ENCODE assay signal across 8 cellular contexts in genomic region chr9:70470050-70471015, GRCh38. TPM values are rescaled to one million over a fixed set of nuclear protein-coding genes. Genes with fewer than 3 reads are reported as not detected.
DNase-seq lines count a peak whose midpoint lies in the region; ATAC-seq, FAIRE-seq and TF ChIP-seq lines count a peak whose summit lies in the region.

No MANE protein-coding gene starts in this region.

- H2AFZ ChIP-seq in osteoblast (ENCODE audit: low read length): peak overlapping the region; percentile 43

- DNase-seq in A549 (ENCODE audit: low read depth in 1 of 2, low spot score in 1 of 2) (peak in 1 of 2 experiments; percentile 26), SK-N-MC (ENCODE audit: low read depth, low spot score) (no peak), Right ventricle myocardium superior (peak; percentile 63), osteoblast (ENCODE audit: insufficient read length, low spot score, missing footprints) (peak; percentile 43), RKO (ENCODE audit: low spot score) (no peak), SKM-1 (lab: John Stamatoyannopoulos, UW; ENCODE audit: unreplicated experiment) (no peak), NCI-H748 treated with DMSO at 0.1 percent for 48 hours (lab: John Stamatoyannopoulos, UW) (no peak)

- FAIRE-seq in A549 (lab: Jason Lieb, UNC): no peak

- no peaks in the 10 kb centered on the region for H4K20me1 ChIP-seq in osteoblast (ENCODE audit: insufficient read depth, low read length)

- 37% methylated on average over 9 of the region's 9 CpGs for WGBS in A549 (ENCODE audit: missing lambda C conversion rate)

- H3K4me2 ChIP-seq in A549 (peak overlapping the region; percentile 52), osteoblast (ENCODE audit: insufficient read depth, low read length) (no peak overlapping the region)

- H3K36me3 ChIP-seq in SK-N-MC (ENCODE audit: insufficient read depth, low read length) (no peaks in the 10 kb centered on the region), osteoblast (ENCODE audit: insufficient read depth, low read length) (no peaks in the 10 kb centered on the region)

- no peak for TF ChIP-seq RAD21 in A549 (conservative IDR thresholded peaks at IDR 0.05 in 1 of 2, IDR thresholded peaks at IDR 0.05 in 1 of 2)

- ATAC-seq in A549 (peak; percentile 41 to 68; a peak in 4 of 6 replicates), Right ventricle myocardium superior (ENCODE audit: poor library complexity) (peak; percentile 89), GM18870 (IDR thresholded peaks at IDR 0.05; ENCODE audit: unreplicated experiment) (no peak)

- no peaks in the 10 kb centered on the region for H3K9me3 ChIP-seq in A549
- H3K9me3 ChIP-seq in SK-N-MC (ENCODE audit: low read depth, low read length): no peaks in the 10 kb centered on the region
- H3K9me3 ChIP-seq in osteoblast (ENCODE audit: low read depth, low read length): no peaks in the 10 kb centered on the region

- H3K4me3 ChIP-seq in A549 (no peak overlapping the region), SK-N-MC (peak overlapping the region; percentile 43), osteoblast (ENCODE audit: insufficient read depth, low read length) (no peak overlapping the region)

- TF ChIP-seq CTCF in A549 (IDR thresholded peaks at IDR 0.05) (no peak), osteoblast (IDR thresholded peaks at IDR 0.05; ENCODE audit: extremely low read depth, low read depth, low read length) (no peak)

- TF ChIP-seq POLR2A in A549 (IDR thresholded peaks at IDR 0.05; ENCODE audit: low read length): no peak

- H3K4me1 ChIP-seq in A549 (peaks cover 16% of the 10 kb centered on the region), osteoblast (ENCODE audit: insufficient read depth, low read length) (peaks cover 15% of the 10 kb centered on the region)

- no peaks in the 10 kb centered on the region for H3K27me3 ChIP-seq in osteoblast (ENCODE audit: insufficient read depth, low read length)

- H3K27ac ChIP-seq in A549 (peak overlapping the region; percentile 18 to 57; a peak in 3 of 6 replicates), SK-N-MC (peak overlapping the region; percentile 81), osteoblast (ENCODE audit: low read depth, low read length) (no peak overlapping the region)

- H3K9ac ChIP-seq in SK-N-MC (ENCODE audit: insufficient read length): no peak overlapping the region

- intact Hi-C loops in Right ventricle myocardium superior (cut with DNase I): loop anchor here (2.0 kb wide), 1 partner anchor 50 kb away; no protein-coding TSS in a partner anchor

- CTCF ChIA-PET in A549 (lab: Yijun Ruan, JAX): interaction anchor here (1.1 to 1.4 kb wide), 3 partner anchors 9 to 81 kb away, joined by 3 to 5 read pairs (median 3); no protein-coding TSS in a partner anchor

- POLR2A ChIA-PET in A549 (lab: Yijun Ruan, JAX): no interaction called here

- no peaks in the 10 kb centered on the region for H3K79me2 ChIP-seq in osteoblast (ENCODE audit: insufficient read depth, low read length)

- TF ChIP-seq EP300 in A549 (IDR thresholded peaks at IDR 0.05): no peak

TF ChIP-seq in A549, 52 proteins besides CTCF, POLR2A, EP300 and RAD21:
- TF ChIP-seq EHMT2 (IDR thresholded peaks at IDR 0.05; ENCODE audit: low read depth): no peak
- TF ChIP-seq USF2 (IDR thresholded peaks at IDR 0.05): no peak
- TF ChIP-seq EHF (CRISPR knock-in tag; IDR thresholded peaks at IDR 0.05): no peak
- TF ChIP-seq MAX (IDR thresholded peaks at IDR 0.05): 0 out of 2 replicates have a peak, but pooled peaks have one; percentile 14
- no peak for TF ChIP-seq NPAS2 (CRISPR knock-in tag; IDR thresholded peaks at IDR 0.05; ENCODE audit: borderline replicate concordance)
- TF ChIP-seq ATOH8 (CRISPR knock-in tag; IDR thresholded peaks at IDR 0.05; ENCODE audit: low read depth): no peak

RNA-seq across cellular contexts. Expression of gene KLF9, which starts 55.9 kb away (rescaled TPM):
- polyA plus RNA-seq in A549 (2011; rRNA removed) (3.1 and 3.9 TPM in 2 replicates), A549 (2017; fragmentation: RNase III; extraction: RNeasy Plus Mini Kit Qiagen cat#74134 plus additional on column Dnase treatment) (0.52 to 0.84 TPM (median 0.76 TPM) in 3 replicates)
- polyA plus RNA-seq in A549 (2012; cell fraction: cytosol; rRNA removed): 0.41 and 0.62 TPM in 2 replicates
- polyA plus RNA-seq in A549 (2012; cell fraction: nucleus; rRNA removed): 0.38 and 0.50 TPM in 2 replicates
- 2.3 and 2.7 TPM in 2 replicates for polyA minus RNA-seq in A549 (2011; rRNA and poly(A)+ RNA removed)
- total RNA-seq in Right ventricle myocardium superior (50.9 TPM), osteoblast (46.9 and 51.8 TPM in 2 replicates)

Comparison
In these comparisons a context has a peak if more than half of its experiments do, and no peak if none do; other contexts are left out.
1. DNase-seq: peak in Right ventricle myocardium superior (single experiment) and osteoblast (single experiment); none in SK-N-MC (single experiment), RKO (single experiment), SKM-1 (single experiment) and NCI-H748 treated with DMSO at 0.1 percent for 48 hours (single experiment).